Comparison of ENCODE assay signal across 14 cellular contexts in genomic region chr6:17470953-17471335, GRCh38.
DNase-seq lines count a peak whose midpoint lies in the region; TF ChIP-seq lines count a peak whose summit lies in the region.
"Had no signal": no experiment of that assay in that cellular context is flagged by ENCODE, and none has a peak within 500 bp of the region (broad histone marks: within the 10 kb centered on the region; RNA-seq: fewer than 3 reads in every experiment).

No MANE protein-coding gene starts in this region.

- no peaks in the 10 kb centered on the region for H4K20me1 ChIP-seq in fibroblast of lung (ENCODE audit: control insufficient read depth, extremely low read depth, insufficient read depth, low read length)

- H3K4me2 ChIP-seq in fibroblast of lung (ENCODE audit: extremely low read depth, insufficient read depth, low read length) = no peak overlapping the region

- no peaks in the 10 kb centered on the region for H3K4me1 ChIP-seq in fibroblast of lung (ENCODE audit: control insufficient read depth, extremely low read depth, insufficient read depth, low read length)
- no peaks in the 10 kb centered on the region for H3K4me1 ChIP-seq in prostate gland (replicated peaks)

- H3K36me3 ChIP-seq in fibroblast of lung (ENCODE audit: control insufficient read depth, insufficient read depth, low read length) = no peaks in the 10 kb centered on the region
- H3K36me3 ChIP-seq in prostate gland = no peaks in the 10 kb centered on the region
- H3K36me3 ChIP-seq: tibial nerve had no signal

- H3K79me2 ChIP-seq in fibroblast of lung (ENCODE audit: control insufficient read depth, insufficient read depth, low read length) = no peaks in the 10 kb centered on the region

- peak; percentile 90 for DNase-seq in AG09309 (ENCODE audit: low read depth)
- peak; percentile 65 to 82 for DNase-seq in NCI-H446 (lab: John Stamatoyannopoulos, UW)
- peak; percentile 70 to 97 for DNase-seq in fibroblast of lung (ENCODE audit: low read depth in 2 of 2)
- peak; percentile 35 for DNase-seq in prostate gland (ENCODE audit: low spot score)
- no peak for DNase-seq in SHP77 treated with DMSO at 0.1 percent for 48 hours (lab: John Stamatoyannopoulos, UW)
- DNase-seq in T-helper 1 cell = no peak
- DNase-seq in caudate nucleus (lab: John Stamatoyannopoulos, UW) = no peak
- DNase-seq in NCI-H1092 treated with DMSO at 0.1 percent for 48 hours (lab: John Stamatoyannopoulos, UW) = no peak
- DNase-seq: DND-41, glutamatergic neuron, NCI-H524 had no signal

- H3K27ac ChIP-seq in fibroblast of lung (ENCODE audit: insufficient read depth, low read length) (no peak overlapping the region), prostate gland (peak overlapping the region; percentile 10 to 49), caudate nucleus (ENCODE audit: low read depth, low read length) (no peak overlapping the region)
- H3K27ac ChIP-seq: HL-60, SJSA1 had no signal

- H3K9me3 ChIP-seq in fibroblast of lung (ENCODE audit: control insufficient read depth, insufficient read depth, low read depth, low read length) = no peaks in the 10 kb centered on the region
- H3K9me3 ChIP-seq in prostate gland = no peaks in the 10 kb centered on the region
- H3K9me3 ChIP-seq: SJSA1, tibial nerve had no signal

- H2AFZ ChIP-seq in fibroblast of lung (ENCODE audit: low read length) = no peak overlapping the region

- TF ChIP-seq POLR2A in prostate gland (IDR thresholded peaks at IDR 0.05) = no peak

- H3K4me3 ChIP-seq in AG09309 (ENCODE audit: control insufficient read depth, low read depth, low read length) (no peak overlapping the region), fibroblast of lung (replicated peaks in 1 of 4; ENCODE audit: control extremely low read depth in 1 of 4, insufficient read depth in 1 of 4, low read depth in 3 of 4, low read length in 4 of 4) (no peak overlapping the region), prostate gland (no peak overlapping the region)
- H3K4me3 ChIP-seq: SJSA1, tibial nerve had no signal

- intact Hi-C loops in prostate gland (cut with DNase I) = no loop called here

- H3K27me3 ChIP-seq in fibroblast of lung (ENCODE audit: control insufficient read depth, insufficient read depth, low read length) (no peaks in the 10 kb centered on the region), prostate gland (replicated peaks; ENCODE audit: insufficient read depth) (no peaks in the 10 kb centered on the region)
- H3K27me3 ChIP-seq: SJSA1, tibial nerve had no signal

- 22% methylated on average over 3 of the region's 3 CpGs for WGBS in prostate gland

- H3K9ac ChIP-seq in fibroblast of lung (ENCODE audit: insufficient read depth, low read length) = no peak overlapping the region

- TF ChIP-seq CTCF in AG09309 (IDR thresholded peaks at IDR 0.05; ENCODE audit: control insufficient read depth, insufficient read depth, low read depth, low read length, missing control alignments) = no peak
- peak in 1 of 2 donors; percentile 28 for TF ChIP-seq CTCF in fibroblast of lung (conservative IDR thresholded peaks at IDR 0.05 in 1 of 2, IDR thresholded peaks at IDR 0.05 in 1 of 2; ENCODE audit: low read depth in 1 of 2, low read length in 2 of 2)
- peak in 1 of 4 experiments; percentile 21 for TF ChIP-seq CTCF in prostate gland (IDR thresholded peaks at IDR 0.05)

Comparison
In these comparisons a context has a peak if more than half of its experiments do, and no peak if none do; other contexts are left out.
1. DNase-seq: peak in AG09309 (single experiment), NCI-H446 (2 of 2), fibroblast of lung (2 of 2) and prostate gland (single experiment); none in SHP77 treated with DMSO at 0.1 percent for 48 hours (single experiment), T-helper 1 cell (0 of 5), caudate nucleus (0 of 61) and NCI-H1092 treated with DMSO at 0.1 percent for 48 hours (single experiment).
2. H3K27ac ChIP-seq: peak in prostate gland (2 of 2); none in fibroblast of lung (single experiment) and caudate nucleus (single experiment).